Comparison of ENCODE assay signal across 21 cellular contexts in the genomic region with DNA sequence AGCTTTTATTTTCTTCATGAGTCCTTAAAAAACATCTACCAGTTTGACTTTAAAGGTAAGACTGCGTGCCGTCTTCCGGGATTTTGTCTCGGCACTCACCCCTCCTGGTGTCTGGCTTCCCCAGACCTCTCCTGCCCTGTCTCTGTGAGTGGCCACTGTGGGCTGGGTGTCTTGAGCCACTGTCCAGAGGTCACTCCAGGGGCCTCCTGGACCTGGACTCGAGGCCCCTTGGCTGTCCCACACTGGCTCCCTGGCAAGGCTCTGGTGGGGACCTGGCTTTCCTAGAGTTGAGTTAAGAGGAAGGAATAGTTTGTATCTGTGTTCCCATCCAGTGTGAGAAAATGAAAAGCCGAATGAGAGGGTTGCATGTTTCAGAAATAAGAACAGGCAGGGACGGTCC.
DNase-seq lines count a peak whose midpoint lies in the region; ATAC-seq, FAIRE-seq and TF ChIP-seq lines count a peak whose summit lies in the region.
"Had no signal": no experiment of that assay in that cellular context is flagged by ENCODE, and none has a peak within 500 bp of the region (broad histone marks: within the 10 kb centered on the region; RNA-seq: fewer than 3 reads in every experiment).

No MANE protein-coding gene starts in this region.

- TF ChIP-seq CTCF in right lobe of liver (IDR thresholded peaks at IDR 0.05): no peak
- TF ChIP-seq CTCF in HepG2 (CRISPR knock-in tag; IDR thresholded peaks at IDR 0.05): no peak
- no peak for TF ChIP-seq CTCF in endodermal cell (conservative IDR thresholded peaks at IDR 0.05)
- TF ChIP-seq CTCF in osteoblast (IDR thresholded peaks at IDR 0.05; ENCODE audit: extremely low read depth, low read depth, low read length): no peak
- no peak for TF ChIP-seq CTCF in upper lobe of right lung (IDR thresholded peaks at IDR 0.05)
- no peak for TF ChIP-seq CTCF in Calu3 (IDR thresholded peaks at IDR 0.05; ENCODE audit: unreplicated experiment)

- CTCF ChIA-PET in HepG2 (lab: Yijun Ruan, JAX; ENCODE audit: low intra/inter-chr PET ratio, low total read pairs) (no interaction called here), Calu3 (lab: Charles Lee) (no interaction called here)

- H3K79me2 ChIP-seq in HepG2 (ENCODE audit: insufficient read depth, low read length) (no peaks in the 10 kb centered on the region), osteoblast (ENCODE audit: insufficient read depth, low read length) (peaks cover 3% of the 10 kb centered on the region)

- TF ChIP-seq POLR2A in right lobe of liver (IDR thresholded peaks at IDR 0.05) (no peak), HepG2 (IDR thresholded peaks at IDR 0.05; ENCODE audit: insufficient read depth in 1 of 2, low read depth in 2 of 2, low read length in 2 of 2) (no peak)

- no peak overlapping the region for H3K4me3 Mint-ChIP-seq in endodermal cell
- H3K4me3 Mint-ChIP-seq in Calu3 (ENCODE audit: low read depth, unreplicated experiment): no peak overlapping the region
- H3K4me3 Mint-ChIP-seq: GM23338 had no signal

- DNase-seq in right lobe of liver (peak; percentile 9 to 22 (median 19)), HepG2 (ENCODE audit: low spot score) (no peak), endodermal cell (peak; percentile 22), osteoblast (ENCODE audit: insufficient read length, low spot score, missing footprints) (peak; percentile 47), upper lobe of right lung (peak; percentile 38), Calu3 (no peak)
- DNase-seq: BE2C, DND-41, Kasumi-1, NCI-H1694, NCI-H2081, NCI-H2171, NCI-H524 treated with DMSO at 0.1 percent for 48 hours, OCI-M1, SIG-M5, SK-N-SH had no signal

- BruUV-seq in HepG2 (replicated peaks; lab: Mats Ljungman, UMichigan) (no TSS peak), Calu3 (replicated peaks; lab: Mats Ljungman, UMichigan) (no TSS peak)

- intact Hi-C loops in right lobe of liver (cut with DNase I): no loop called here
- intact Hi-C loops in HepG2 (cut with micrococcal nuclease; ENCODE audit: unreplicated experiment): no loop called here
- intact Hi-C loops in upper lobe of right lung (cut with DNase I): no loop called here
- intact Hi-C loops in Calu3 (cut with micrococcal nuclease; ENCODE audit: unreplicated experiment): no loop called here

- in situ Hi-C loops in HepG2 (cut with HindIII; ENCODE audit: extremely low pct_ligation_motif_present, low pct_unique_long_range_greater_than_20kb): no loop called here

- H3K27ac ChIP-seq in right lobe of liver: no peak overlapping the region
- no peak overlapping the region for H3K27ac ChIP-seq in HepG2 (ENCODE audit: extremely low read length, insufficient read depth, low read length)
- no peak overlapping the region for H3K27ac ChIP-seq in endodermal cell (ENCODE audit: low read depth, low read length)
- H3K27ac ChIP-seq in osteoblast (ENCODE audit: low read depth, low read length): no peak overlapping the region
- H3K27ac ChIP-seq in upper lobe of right lung: no peak overlapping the region

- TF ChIP-seq EP300 in HepG2 (IDR thresholded peaks at IDR 0.05; ENCODE audit: low read depth in 2 of 2, low read length in 2 of 2): no peak
- TF ChIP-seq EP300 in HepG2 (CRISPR knock-in tag; IDR thresholded peaks at IDR 0.05; ENCODE audit: borderline replicate concordance): no peak

- no peak overlapping the region for H3K27ac Mint-ChIP-seq in endodermal cell
- no peak overlapping the region for H3K27ac Mint-ChIP-seq in Calu3 (ENCODE audit: unreplicated experiment)
- H3K27ac Mint-ChIP-seq: GM23338 had no signal

- H3K9me3 Mint-ChIP-seq in endodermal cell: peaks cover 9% of the 10 kb centered on the region
- peaks cover 14% of the 10 kb centered on the region for H3K9me3 Mint-ChIP-seq in Calu3 (ENCODE audit: low read depth, unreplicated experiment)

- H4K20me1 ChIP-seq in HepG2 (ENCODE audit: insufficient read depth, low read length) (no peaks in the 10 kb centered on the region), osteoblast (ENCODE audit: insufficient read depth, low read length) (peaks cover 18% of the 10 kb centered on the region)

- H3K27me3 ChIP-seq in right lobe of liver (no peaks in the 10 kb centered on the region), HepG2 (ENCODE audit: control insufficient read depth in 1 of 2, insufficient read depth in 2 of 2, low read length in 2 of 2) (no peaks in the 10 kb centered on the region), endodermal cell (ENCODE audit: control insufficient read depth, insufficient read depth, low read length, poor library complexity, severe bottlenecking) (no peaks in the 10 kb centered on the region), osteoblast (ENCODE audit: insufficient read depth, low read length) (no peaks in the 10 kb centered on the region), upper lobe of right lung (no peaks in the 10 kb centered on the region)
- H3K27me3 ChIP-seq: BE2C had no signal

- TF ChIP-seq RAD21 in HepG2 (CRISPR knock-in tag; IDR thresholded peaks at IDR 0.05): no peak

- H3K4me3 ChIP-seq in right lobe of liver: no peak overlapping the region
- H3K4me3 ChIP-seq in HepG2 (replicated peaks in 1 of 3; ENCODE audit: insufficient read depth in 1 of 3, low read depth in 2 of 3, low read length in 3 of 3): no peak overlapping the region
- no peak overlapping the region for H3K4me3 ChIP-seq in endodermal cell (ENCODE audit: low read length)
- H3K4me3 ChIP-seq in osteoblast (ENCODE audit: insufficient read depth, low read length): no peak overlapping the region
- H3K4me3 ChIP-seq in upper lobe of right lung: no peak overlapping the region
- H3K4me3 ChIP-seq: GM23338 had no signal

- no peak for FAIRE-seq in HepG2 (lab: Jason Lieb, UNC)
- FAIRE-seq: GM12891 had no signal

- H3K27me3 Mint-ChIP-seq in endodermal cell (ENCODE audit: insufficient read depth) (no peaks in the 10 kb centered on the region), Calu3 (ENCODE audit: unreplicated experiment) (no peaks in the 10 kb centered on the region)

- ATAC-seq in right lobe of liver: no peak
- ATAC-seq in HepG2: no peak
- no peak for ATAC-seq in upper lobe of right lung
- no peak for ATAC-seq in GM19395 (IDR thresholded peaks at IDR 0.05; ENCODE audit: unreplicated experiment)
- no peak for ATAC-seq in HG03097 (IDR thresholded peaks at IDR 0.05; ENCODE audit: low FRiP score, unreplicated experiment)
- ATAC-seq: HCT116 had no signal

- peaks cover 8% of the 10 kb centered on the region for H3K36me3 Mint-ChIP-seq in endodermal cell (ENCODE audit: low read depth)
- H3K36me3 Mint-ChIP-seq in Calu3 (ENCODE audit: insufficient read depth, unreplicated experiment): peaks cover 3% of the 10 kb centered on the region

- H3K4me1 Mint-ChIP-seq in endodermal cell: no peaks in the 10 kb centered on the region
- no peaks in the 10 kb centered on the region for H3K4me1 Mint-ChIP-seq in Calu3 (ENCODE audit: low read depth, unreplicated experiment)

- H3K9me3 ChIP-seq in right lobe of liver: no peaks in the 10 kb centered on the region
- H3K9me3 ChIP-seq in HepG2 (ENCODE audit: low read length): 0 out of 2 replicates have a peak, but pooled peaks cover 9% of the 10 kb centered on the region
- peaks cover 22% of the 10 kb centered on the region for H3K9me3 ChIP-seq in endodermal cell (ENCODE audit: control insufficient read depth, low read length)
- no peaks in the 10 kb centered on the region for H3K9me3 ChIP-seq in osteoblast (ENCODE audit: low read depth, low read length)
- H3K9me3 ChIP-seq in upper lobe of right lung: no peaks in the 10 kb centered on the region
- H3K9me3 ChIP-seq: BE2C had no signal

- 96% methylated on average over 5 of the region's 7 CpGs for WGBS in right lobe of liver (ENCODE audit: insufficient coverage, low coverage, low lambda C conversion rate, missing lambda C conversion rate)
- over 99% methylated on average over 7 of the region's 7 CpGs for WGBS in HepG2 (ENCODE audit: low lambda C conversion rate)
- 75 to 93% methylated on average over 6 to 7 of the region's 7 CpGs for WGBS in endodermal cell (ENCODE audit: insufficient coverage in 1 of 2, insufficient read length in 1 of 2), 2 experiments

- POLR2A ChIA-PET in HepG2 (lab: Yijun Ruan, JAX): no interaction called here

- H3K36me3 ChIP-seq in right lobe of liver (no peaks in the 10 kb centered on the region), HepG2 (replicated peaks in 1 of 2; ENCODE audit: control insufficient read depth in 1 of 2, insufficient read depth in 2 of 2, low read length in 2 of 2) (peaks cover 0 to 4% of the 10 kb centered on the region in 2 experiments; a peak in 2 of 5 replicates), endodermal cell (ENCODE audit: control insufficient read depth, insufficient read depth, low read length) (no peaks in the 10 kb centered on the region), osteoblast (ENCODE audit: insufficient read depth, low read length) (peaks cover 7% of the 10 kb centered on the region), upper lobe of right lung (peaks cover 6% of the 10 kb centered on the region)
- H3K36me3 ChIP-seq: BE2C had no signal

- H3K9ac ChIP-seq in HepG2 (ENCODE audit: insufficient read depth, low read depth, low read length): no peak overlapping the region
- H3K9ac ChIP-seq in endodermal cell (ENCODE audit: extremely low read depth, low read length, poor library complexity, severe bottlenecking): no peak overlapping the region
- H3K9ac ChIP-seq: SK-N-SH had no signal

- H3K4me2 ChIP-seq in HepG2 (ENCODE audit: low read depth, low read length) (no peak overlapping the region), osteoblast (ENCODE audit: insufficient read depth, low read length) (no peak overlapping the region)
- H3K4me2 ChIP-seq: GM23338, SK-N-SH had no signal

- no peaks in the 10 kb centered on the region for H3K4me1 ChIP-seq in right lobe of liver
- H3K4me1 ChIP-seq in HepG2 (ENCODE audit: insufficient read depth, low read length): peaks cover 9% of the 10 kb centered on the region
- H3K4me1 ChIP-seq in endodermal cell (ENCODE audit: control insufficient read depth, insufficient read depth, low read length): no peaks in the 10 kb centered on the region
- peaks cover 3% of the 10 kb centered on the region for H3K4me1 ChIP-seq in osteoblast (ENCODE audit: insufficient read depth, low read length)
- no peaks in the 10 kb centered on the region for H3K4me1 ChIP-seq in upper lobe of right lung
- H3K4me1 ChIP-seq: BE2C had no signal

- H2AFZ ChIP-seq in HepG2 (ENCODE audit: low read length) (no peak overlapping the region), osteoblast (ENCODE audit: low read length) (no peak overlapping the region)
- H2AFZ ChIP-seq: GM23338 had no signal

TF ChIP-seq in HepG2, 621 proteins besides CTCF, POLR2A, EP300 and RAD21 (continues in another document):
- TF ChIP-seq SNRNP70 (IDR thresholded peaks at IDR 0.05; ENCODE audit: low read depth, low read length) (no peak), ZFP36 (IDR thresholded peaks at IDR 0.05; ENCODE audit: borderline replicate concordance, low read depth, low read length, partially characterized antibody) (no peak)

Comparison
In these comparisons a context has a peak if more than half of its experiments do, and no peak if none do; other contexts are left out.
1. DNase-seq: peak in right lobe of liver (3 of 3), endodermal cell (single experiment), osteoblast (single experiment) and upper lobe of right lung (single experiment); none in HepG2 (single experiment) and Calu3 (single experiment).